Comparison of ENCODE assay signal across 1 cellular context in the genomic region with DNA sequence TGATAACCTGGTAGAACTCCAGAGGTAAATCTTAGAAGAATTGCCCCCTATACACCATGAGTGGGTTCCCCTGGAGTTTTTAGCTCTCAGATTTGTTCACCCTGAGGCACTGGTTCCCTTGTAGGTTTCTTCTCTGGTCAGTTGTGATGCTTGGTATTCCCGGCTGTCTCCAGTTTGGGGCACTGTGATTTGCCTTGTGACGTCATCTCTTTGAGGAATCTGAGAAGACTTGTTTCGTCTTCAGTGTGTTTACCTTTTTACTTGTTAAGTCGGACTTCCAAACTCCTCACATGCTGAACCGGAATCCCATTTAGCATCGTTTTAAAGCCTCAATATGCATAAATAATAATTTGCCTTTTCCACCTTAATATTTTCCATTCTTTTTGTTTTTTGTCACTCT.
TF ChIP-seq lines count a peak whose summit lies in the region.

No MANE protein-coding gene starts in this region.

TF ChIP-seq in WTC11, 78 proteins besides CTCF, POLR2A, EP300 and RAD21 (continued from another document):
- TF ChIP-seq AFF4 (CRISPR knock-in tag; IDR thresholded peaks at IDR 0.05; ENCODE audit: borderline replicate concordance) (no peak), TCF7 (CRISPR knock-in tag; IDR thresholded peaks at IDR 0.05; ENCODE audit: low read depth) (no peak), STAT6 (CRISPR knock-in tag; conservative IDR thresholded peaks at IDR 0.05; ENCODE audit: low read depth) (no peak), ZBTB21 (CRISPR knock-in tag; IDR thresholded peaks at IDR 0.05; ENCODE audit: borderline replicate concordance) (no peak)
TF ChIP-seq in WTC11: peak in this region for 0.
